Comparison of ENCODE assay signal across 1 cellular context in the genomic region with DNA sequence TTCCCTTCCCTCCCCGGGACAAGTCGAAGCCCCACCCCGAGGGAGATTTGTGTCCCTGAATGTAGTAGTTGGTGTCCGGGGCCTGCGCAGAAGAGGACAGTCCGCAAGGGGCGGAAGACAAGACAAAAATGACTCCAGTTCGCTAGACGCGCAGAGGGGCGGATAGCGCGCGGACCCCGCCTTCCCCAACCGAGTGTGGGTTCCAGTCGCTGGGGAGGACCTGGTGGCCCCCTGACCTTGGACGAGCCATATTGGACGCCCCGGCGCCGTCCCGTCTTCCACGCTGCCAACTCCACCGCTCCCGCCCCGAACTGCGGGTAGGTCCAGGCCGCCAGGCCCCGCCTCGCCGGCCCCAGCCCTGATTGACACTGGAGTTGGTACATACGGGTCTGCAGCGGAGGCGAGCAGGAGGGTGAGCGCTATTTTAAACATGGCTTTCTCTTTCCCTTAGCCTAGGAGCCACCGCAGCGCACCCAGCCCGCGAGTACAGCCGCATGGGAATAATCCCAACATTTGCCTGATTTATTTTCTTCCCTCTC.
A peak's percentile ranks its signal among the peaks of the same experiment; 100 is the strongest.
TF ChIP-seq lines count a peak whose summit lies in the region.

No MANE protein-coding gene starts in this region.

TF ChIP-seq in HepG2, 621 proteins besides CTCF, POLR2A, EP300 and RAD21 (continued from another document and continues in another):
- TF ChIP-seq, protein P1, sequence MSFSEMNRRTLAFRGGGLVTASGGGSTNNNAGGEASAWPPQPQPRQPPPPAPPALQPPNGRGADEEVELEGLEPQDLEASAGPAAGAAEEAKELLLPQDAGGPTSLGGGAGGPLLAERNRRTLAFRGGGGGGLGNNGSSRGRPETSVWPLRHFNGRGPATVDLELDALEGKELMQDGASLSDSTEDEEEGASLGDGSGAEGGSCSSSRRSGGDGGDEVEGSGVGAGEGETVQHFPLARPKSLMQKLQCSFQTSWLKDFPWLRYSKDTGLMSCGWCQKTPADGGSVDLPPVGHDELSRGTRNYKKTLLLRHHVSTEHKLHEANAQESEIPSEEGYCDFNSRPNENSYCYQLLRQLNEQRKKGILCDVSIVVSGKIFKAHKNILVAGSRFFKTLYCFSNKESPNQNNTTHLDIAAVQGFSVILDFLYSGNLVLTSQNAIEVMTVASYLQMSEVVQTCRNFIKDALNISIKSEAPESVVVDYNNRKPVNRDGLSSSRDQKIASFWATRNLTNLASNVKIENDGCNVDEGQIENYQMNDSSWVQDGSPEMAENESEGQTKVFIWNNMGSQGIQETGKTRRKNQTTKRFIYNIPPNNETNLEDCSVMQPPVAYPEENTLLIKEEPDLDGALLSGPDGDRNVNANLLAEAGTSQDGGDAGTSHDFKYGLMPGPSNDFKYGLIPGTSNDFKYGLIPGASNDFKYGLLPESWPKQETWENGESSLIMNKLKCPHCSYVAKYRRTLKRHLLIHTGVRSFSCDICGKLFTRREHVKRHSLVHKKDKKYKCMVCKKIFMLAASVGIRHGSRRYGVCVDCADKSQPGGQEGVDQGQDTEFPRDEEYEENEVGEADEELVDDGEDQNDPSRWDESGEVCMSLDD (CRISPR knock-in tag; IDR thresholded peaks at IDR 0.05; ENCODE audit: borderline replicate concordance) = peak; percentile 55; the same call in 1 of the 2 replicates
- no peak for TF ChIP-seq CCAR2 (optimal IDR thresholded peaks at IDR 0.05; ENCODE audit: low read depth, low read length)
- no peak for TF ChIP-seq ZNF816 (CRISPR knock-in tag; IDR thresholded peaks at IDR 0.05; ENCODE audit: borderline replicate concordance)
- no peak for TF ChIP-seq ZNF75D (CRISPR knock-in tag; IDR thresholded peaks at IDR 0.05; ENCODE audit: borderline replicate concordance)
- no peak for TF ChIP-seq ZNF451 (CRISPR knock-in tag; IDR thresholded peaks at IDR 0.05)
- TF ChIP-seq GLI4 (CRISPR knock-in tag; IDR thresholded peaks at IDR 0.05; ENCODE audit: borderline replicate concordance) = 0 out of 2 replicates have a peak, but pooled peaks have one; percentile 51
- TF ChIP-seq ZNF619 (CRISPR knock-in tag; IDR thresholded peaks at IDR 0.05) = 0 out of 2 replicates have a peak, but pooled peaks have one; percentile 10
- TF ChIP-seq, protein P2, sequence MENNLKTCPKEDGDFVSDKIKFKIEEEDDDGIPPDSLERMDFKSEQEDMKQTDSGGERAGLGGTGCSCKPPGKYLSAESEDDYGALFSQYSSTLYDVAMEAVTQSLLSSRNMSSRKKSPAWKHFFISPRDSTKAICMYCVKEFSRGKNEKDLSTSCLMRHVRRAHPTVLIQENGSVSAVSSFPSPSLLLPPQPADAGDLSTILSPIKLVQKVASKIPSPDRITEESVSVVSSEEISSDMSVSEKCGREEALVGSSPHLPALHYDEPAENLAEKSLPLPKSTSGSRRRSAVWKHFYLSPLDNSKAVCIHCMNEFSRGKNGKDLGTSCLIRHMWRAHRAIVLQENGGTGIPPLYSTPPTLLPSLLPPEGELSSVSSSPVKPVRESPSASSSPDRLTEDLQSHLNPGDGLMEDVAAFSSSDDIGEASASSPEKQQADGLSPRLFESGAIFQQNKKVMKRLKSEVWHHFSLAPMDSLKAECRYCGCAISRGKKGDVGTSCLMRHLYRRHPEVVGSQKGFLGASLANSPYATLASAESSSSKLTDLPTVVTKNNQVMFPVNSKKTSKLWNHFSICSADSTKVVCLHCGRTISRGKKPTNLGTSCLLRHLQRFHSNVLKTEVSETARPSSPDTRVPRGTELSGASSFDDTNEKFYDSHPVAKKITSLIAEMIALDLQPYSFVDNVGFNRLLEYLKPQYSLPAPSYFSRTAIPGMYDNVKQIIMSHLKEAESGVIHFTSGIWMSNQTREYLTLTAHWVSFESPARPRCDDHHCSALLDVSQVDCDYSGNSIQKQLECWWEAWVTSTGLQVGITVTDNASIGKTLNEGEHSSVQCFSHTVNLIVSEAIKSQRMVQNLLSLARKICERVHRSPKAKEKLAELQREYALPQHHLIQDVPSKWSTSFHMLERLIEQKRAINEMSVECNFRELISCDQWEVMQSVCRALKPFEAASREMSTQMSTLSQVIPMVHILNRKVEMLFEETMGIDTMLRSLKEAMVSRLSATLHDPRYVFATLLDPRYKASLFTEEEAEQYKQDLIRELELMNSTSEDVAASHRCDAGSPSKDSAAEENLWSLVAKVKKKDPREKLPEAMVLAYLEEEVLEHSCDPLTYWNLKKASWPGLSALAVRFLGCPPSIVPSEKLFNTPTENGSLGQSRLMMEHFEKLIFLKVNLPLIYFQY (CRISPR knock-in tag; IDR thresholded peaks at IDR 0.05; ENCODE audit: borderline replicate concordance) = no peak; the same call in 1 of the 2 replicates
- no peak for TF ChIP-seq TSC22D2 (CRISPR knock-in tag; IDR thresholded peaks at IDR 0.05; ENCODE audit: borderline replicate concordance)
- TF ChIP-seq ZFP37 (CRISPR knock-in tag; IDR thresholded peaks at IDR 0.05; ENCODE audit: borderline replicate concordance) = no peak
- no peak for TF ChIP-seq ZNF891 (CRISPR knock-in tag; IDR thresholded peaks at IDR 0.05)
- 0 out of 2 replicates have a peak, but pooled peaks have one; percentile 3 for TF ChIP-seq ZNF629 (CRISPR knock-in tag; conservative IDR thresholded peaks at IDR 0.05)
- no peak; the same call in 1 of the 2 replicates for TF ChIP-seq ARNT2 (CRISPR knock-in tag; IDR thresholded peaks at IDR 0.05; ENCODE audit: low read depth)
- peak; percentile 11; the same call in 1 of the 2 replicates for TF ChIP-seq THAP11 (CRISPR knock-in tag; IDR thresholded peaks at IDR 0.05)
- peak; percentile 50 for TF ChIP-seq RXRB (CRISPR knock-in tag; IDR thresholded peaks at IDR 0.05; ENCODE audit: borderline replicate concordance)
- TF ChIP-seq ZNF510 (CRISPR knock-in tag; IDR thresholded peaks at IDR 0.05; ENCODE audit: low read depth) = no peak; the same call in 1 of the 2 replicates
- TF ChIP-seq, protein P3, sequence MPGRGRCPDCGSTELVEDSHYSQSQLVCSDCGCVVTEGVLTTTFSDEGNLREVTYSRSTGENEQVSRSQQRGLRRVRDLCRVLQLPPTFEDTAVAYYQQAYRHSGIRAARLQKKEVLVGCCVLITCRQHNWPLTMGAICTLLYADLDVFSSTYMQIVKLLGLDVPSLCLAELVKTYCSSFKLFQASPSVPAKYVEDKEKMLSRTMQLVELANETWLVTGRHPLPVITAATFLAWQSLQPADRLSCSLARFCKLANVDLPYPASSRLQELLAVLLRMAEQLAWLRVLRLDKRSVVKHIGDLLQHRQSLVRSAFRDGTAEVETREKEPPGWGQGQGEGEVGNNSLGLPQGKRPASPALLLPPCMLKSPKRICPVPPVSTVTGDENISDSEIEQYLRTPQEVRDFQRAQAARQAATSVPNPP (CRISPR knock-in tag; IDR thresholded peaks at IDR 0.05) = 0 out of 2 replicates have a peak, but pooled peaks have one; percentile 55
- no peak for TF ChIP-seq HNRNPK (IDR thresholded peaks at IDR 0.05; ENCODE audit: low read depth, low read length, poor library complexity, severe bottlenecking)
- TF ChIP-seq ZNF354B (CRISPR knock-in tag; IDR thresholded peaks at IDR 0.05) = no peak
- TF ChIP-seq, protein P4, sequence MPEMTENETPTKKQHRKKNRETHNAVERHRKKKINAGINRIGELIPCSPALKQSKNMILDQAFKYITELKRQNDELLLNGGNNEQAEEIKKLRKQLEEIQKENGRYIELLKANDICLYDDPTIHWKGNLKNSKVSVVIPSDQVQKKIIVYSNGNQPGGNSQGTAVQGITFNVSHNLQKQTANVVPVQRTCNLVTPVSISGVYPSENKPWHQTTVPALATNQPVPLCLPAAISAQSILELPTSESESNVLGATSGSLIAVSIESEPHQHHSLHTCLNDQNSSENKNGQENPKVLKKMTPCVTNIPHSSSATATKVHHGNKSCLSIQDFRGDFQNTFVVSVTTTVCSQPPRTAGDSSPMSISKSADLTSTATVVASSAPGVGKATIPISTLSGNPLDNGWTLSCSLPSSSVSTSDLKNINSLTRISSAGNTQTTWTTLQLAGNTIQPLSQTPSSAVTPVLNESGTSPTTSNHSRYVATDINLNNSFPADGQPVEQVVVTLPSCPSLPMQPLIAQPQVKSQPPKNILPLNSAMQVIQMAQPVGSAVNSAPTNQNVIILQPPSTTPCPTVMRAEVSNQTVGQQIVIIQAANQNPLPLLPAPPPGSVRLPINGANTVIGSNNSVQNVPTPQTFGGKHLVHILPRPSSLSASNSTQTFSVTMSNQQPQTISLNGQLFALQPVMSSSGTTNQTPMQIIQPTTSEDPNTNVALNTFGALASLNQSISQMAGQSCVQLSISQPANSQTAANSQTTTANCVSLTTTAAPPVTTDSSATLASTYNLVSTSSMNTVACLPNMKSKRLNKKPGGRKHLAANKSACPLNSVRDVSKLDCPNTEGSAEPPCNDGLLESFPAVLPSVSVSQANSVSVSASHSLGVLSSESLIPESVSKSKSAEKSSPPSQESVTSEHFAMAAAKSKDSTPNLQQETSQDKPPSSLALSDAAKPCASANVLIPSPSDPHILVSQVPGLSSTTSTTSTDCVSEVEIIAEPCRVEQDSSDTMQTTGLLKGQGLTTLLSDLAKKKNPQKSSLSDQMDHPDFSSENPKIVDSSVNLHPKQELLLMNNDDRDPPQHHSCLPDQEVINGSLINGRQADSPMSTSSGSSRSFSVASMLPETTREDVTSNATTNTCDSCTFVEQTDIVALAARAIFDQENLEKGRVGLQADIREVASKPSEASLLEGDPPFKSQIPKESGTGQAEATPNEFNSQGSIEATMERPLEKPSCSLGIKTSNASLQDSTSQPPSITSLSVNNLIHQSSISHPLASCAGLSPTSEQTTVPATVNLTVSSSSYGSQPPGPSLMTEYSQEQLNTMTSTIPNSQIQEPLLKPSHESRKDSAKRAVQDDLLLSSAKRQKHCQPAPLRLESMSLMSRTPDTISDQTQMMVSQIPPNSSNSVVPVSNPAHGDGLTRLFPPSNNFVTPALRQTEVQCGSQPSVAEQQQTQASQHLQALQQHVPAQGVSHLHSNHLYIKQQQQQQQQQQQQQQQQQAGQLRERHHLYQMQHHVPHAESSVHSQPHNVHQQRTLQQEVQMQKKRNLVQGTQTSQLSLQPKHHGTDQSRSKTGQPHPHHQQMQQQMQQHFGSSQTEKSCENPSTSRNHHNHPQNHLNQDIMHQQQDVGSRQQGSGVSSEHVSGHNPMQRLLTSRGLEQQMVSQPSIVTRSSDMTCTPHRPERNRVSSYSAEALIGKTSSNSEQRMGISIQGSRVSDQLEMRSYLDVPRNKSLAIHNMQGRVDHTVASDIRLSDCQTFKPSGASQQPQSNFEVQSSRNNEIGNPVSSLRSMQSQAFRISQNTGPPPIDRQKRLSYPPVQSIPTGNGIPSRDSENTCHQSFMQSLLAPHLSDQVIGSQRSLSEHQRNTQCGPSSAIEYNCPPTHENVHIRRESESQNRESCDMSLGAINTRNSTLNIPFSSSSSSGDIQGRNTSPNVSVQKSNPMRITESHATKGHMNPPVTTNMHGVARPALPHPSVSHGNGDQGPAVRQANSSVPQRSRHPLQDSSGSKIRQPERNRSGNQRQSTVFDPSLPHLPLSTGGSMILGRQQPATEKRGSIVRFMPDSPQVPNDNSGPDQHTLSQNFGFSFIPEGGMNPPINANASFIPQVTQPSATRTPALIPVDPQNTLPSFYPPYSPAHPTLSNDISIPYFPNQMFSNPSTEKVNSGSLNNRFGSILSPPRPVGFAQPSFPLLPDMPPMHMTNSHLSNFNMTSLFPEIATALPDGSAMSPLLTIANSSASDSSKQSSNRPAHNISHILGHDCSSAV (CRISPR knock-in tag; IDR thresholded peaks at IDR 0.05; ENCODE audit: borderline replicate concordance) = no peak
- TF ChIP-seq ZNF790 (CRISPR knock-in tag; IDR thresholded peaks at IDR 0.05; ENCODE audit: borderline replicate concordance) = no peak
- TF ChIP-seq, protein P5, sequence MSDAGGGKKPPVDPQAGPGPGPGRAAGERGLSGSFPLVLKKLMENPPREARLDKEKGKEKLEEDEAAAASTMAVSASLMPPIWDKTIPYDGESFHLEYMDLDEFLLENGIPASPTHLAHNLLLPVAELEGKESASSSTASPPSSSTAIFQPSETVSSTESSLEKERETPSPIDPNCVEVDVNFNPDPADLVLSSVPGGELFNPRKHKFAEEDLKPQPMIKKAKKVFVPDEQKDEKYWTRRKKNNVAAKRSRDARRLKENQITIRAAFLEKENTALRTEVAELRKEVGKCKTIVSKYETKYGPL (CRISPR knock-in tag; IDR thresholded peaks at IDR 0.05) = no peak
- TF ChIP-seq ZNF383 (CRISPR knock-in tag; IDR thresholded peaks at IDR 0.05; ENCODE audit: borderline replicate concordance) = no peak
- TF ChIP-seq HES4 (CRISPR knock-in tag; IDR thresholded peaks at IDR 0.05; ENCODE audit: borderline replicate concordance) = no peak; the same call in 1 of the 2 replicates
- TF ChIP-seq ZMYM4 (CRISPR knock-in tag; IDR thresholded peaks at IDR 0.05) = peak; percentile 96
- TF ChIP-seq SP4 (CRISPR knock-in tag; IDR thresholded peaks at IDR 0.05) = peak; percentile 77; the same call in 1 of the 2 replicates
- 0 out of 2 replicates have a peak, but pooled peaks have one; percentile 17 for TF ChIP-seq JUND (CRISPR knock-in tag; IDR thresholded peaks at IDR 0.05)
- TF ChIP-seq, protein P6, sequence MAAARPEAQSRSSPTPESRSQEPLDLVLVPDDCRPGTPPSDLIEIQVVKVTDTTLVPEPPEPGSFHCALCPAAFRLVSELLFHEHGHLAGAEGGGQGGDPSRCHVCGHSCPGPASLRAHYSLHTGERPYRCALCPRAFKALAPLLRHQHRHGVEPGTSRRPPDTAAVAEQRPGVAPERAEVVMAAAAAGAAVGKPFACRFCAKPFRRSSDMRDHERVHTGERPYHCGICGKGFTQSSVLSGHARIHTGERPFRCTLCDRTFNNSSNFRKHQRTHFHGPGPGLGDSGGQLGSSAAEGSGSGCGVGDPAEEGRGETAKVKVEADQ (CRISPR knock-in tag; IDR thresholded peaks at IDR 0.05; ENCODE audit: borderline replicate concordance) = peak; percentile 65; the same call in 1 of the 2 replicates
- peak; percentile 86 for TF ChIP-seq ZFX (CRISPR knock-in tag; IDR thresholded peaks at IDR 0.05; ENCODE audit: low read depth)
- TF ChIP-seq CENPT (CRISPR knock-in tag; IDR thresholded peaks at IDR 0.05; ENCODE audit: low read depth) = no peak
- 0 out of 2 replicates have a peak, but pooled peaks have one; percentile 42 for TF ChIP-seq ZNF205 (CRISPR knock-in tag; IDR thresholded peaks at IDR 0.05)
- no peak for TF ChIP-seq HOXA5 (CRISPR knock-in tag; IDR thresholded peaks at IDR 0.05)
- no peak for TF ChIP-seq FOSL1 (CRISPR knock-in tag; IDR thresholded peaks at IDR 0.05; ENCODE audit: borderline replicate concordance)
- TF ChIP-seq POLR2AphosphoS2 (IDR thresholded peaks at IDR 0.05; ENCODE audit: low read depth, low read length) = no peak
- TF ChIP-seq ZNF788 (CRISPR knock-in tag; IDR thresholded peaks at IDR 0.05; ENCODE audit: borderline replicate concordance) = peak; percentile 86; the same call in 1 of the 2 replicates
